In genomic region chr6:154555075-154555677, GRCh38 we compare ENCODE assay signal across 11 cellular contexts. TPM values are rescaled to one million over a fixed set of nuclear protein-coding genes. Genes with fewer than 3 reads are reported as not detected.
DNase-seq lines count a peak whose midpoint lies in the region; ATAC-seq lines count a peak whose summit lies in the region.
"Had no signal": no experiment of that assay in that cellular context is flagged by ENCODE, and none has a peak within 500 bp of the region (broad histone marks: within the 10 kb centered on the region; RNA-seq: fewer than 3 reads in every experiment).

No MANE protein-coding gene starts in this region.

- H3K9me3 Mint-ChIP-seq in activated T-cell treated with anti-CD3 and anti-CD28 coated beads, Interleukin-2, amount 50 U/mL, for 4 hours, result no peaks in the 10 kb centered on the region
- H3K9me3 Mint-ChIP-seq: activated CD4-positive, alpha-beta T cell treated with anti-CD3 and anti-CD28 coated beads, Interleukin-2, amount 10 ng/mL, durations not matched to agents 24 days and 14 days; activated naive CD8-positive, alpha-beta T cell treated with anti-CD3 and anti-CD28 coated beads for 36 hours had no signal

- DNase-seq in AG20443 (ENCODE audit: low spot score), result peak; percentile 26
- peak; percentile 23 for DNase-seq in NCI-H1048 (lab: John Stamatoyannopoulos, UW)
- peak; percentile 26 for DNase-seq in dermis blood vessel endothelial cell
- peak; percentile 13 to 39 for DNase-seq in lung microvascular endothelial cell (ENCODE audit: low read depth in 2 of 2)
- DNase-seq in activated T-cell treated with anti-CD3 and anti-CD28 coated beads, Interleukin-2, amount 50 U/mL, for 4 hours, result no peak
- no peak for DNase-seq in T-helper 2 cell
- no peak for DNase-seq in SKM-1 (lab: John Stamatoyannopoulos, UW; ENCODE audit: unreplicated experiment)
- DNase-seq in NCI-H1105 treated with DMSO at 0.1 percent for 48 hours (lab: John Stamatoyannopoulos, UW), result no peak
- DNase-seq: activated CD4-positive, alpha-beta T cell treated with anti-CD3 and anti-CD28 coated beads, Interleukin-2, amount 10 ng/mL, durations not matched to agents 24 days and 14 days; activated naive CD8-positive, alpha-beta T cell treated with anti-CD3 and anti-CD28 coated beads for 36 hours had no signal

- H3K4me3 Mint-ChIP-seq in activated T-cell treated with anti-CD3 and anti-CD28 coated beads, Interleukin-2, amount 50 U/mL, for 4 hours, result no peak overlapping the region
- H3K4me3 Mint-ChIP-seq: activated CD4-positive, alpha-beta T cell treated with anti-CD3 and anti-CD28 coated beads, Interleukin-2, amount 10 ng/mL, durations not matched to agents 24 days and 14 days; activated naive CD8-positive, alpha-beta T cell treated with anti-CD3 and anti-CD28 coated beads for 36 hours; B cell had no signal

- H3K4me1 Mint-ChIP-seq in activated T-cell treated with anti-CD3 and anti-CD28 coated beads, Interleukin-2, amount 50 U/mL, for 4 hours (ENCODE audit: low read depth), result no peaks in the 10 kb centered on the region
- H3K4me1 Mint-ChIP-seq: activated CD4-positive, alpha-beta T cell treated with anti-CD3 and anti-CD28 coated beads, Interleukin-2, amount 10 ng/mL, durations not matched to agents 24 days and 14 days; activated naive CD8-positive, alpha-beta T cell treated with anti-CD3 and anti-CD28 coated beads for 36 hours; B cell had no signal

- no peak for ATAC-seq in activated T-cell treated with anti-CD3 and anti-CD28 coated beads, Interleukin-2, amount 50 U/mL, for 4 hours

- H3K36me3 Mint-ChIP-seq in activated T-cell treated with anti-CD3 and anti-CD28 coated beads, Interleukin-2, amount 50 U/mL, for 4 hours (ENCODE audit: insufficient read depth), result no peaks in the 10 kb centered on the region
- H3K36me3 Mint-ChIP-seq: activated naive CD8-positive, alpha-beta T cell treated with anti-CD3 and anti-CD28 coated beads for 36 hours had no signal

- H3K27me3 Mint-ChIP-seq in activated T-cell treated with anti-CD3 and anti-CD28 coated beads, Interleukin-2, amount 50 U/mL, for 4 hours (ENCODE audit: low read depth), result peaks cover 8% of the 10 kb centered on the region
- H3K27me3 Mint-ChIP-seq: activated CD4-positive, alpha-beta T cell treated with anti-CD3 and anti-CD28 coated beads, Interleukin-2, amount 10 ng/mL, durations not matched to agents 24 days and 14 days; activated naive CD8-positive, alpha-beta T cell treated with anti-CD3 and anti-CD28 coated beads for 36 hours; B cell had no signal

RNA-seq across cellular contexts. Expression of gene CNKSR3, which starts 44.7 kb away (rescaled TPM):
- total RNA-seq in dermis blood vessel endothelial cell, result 12.1 and 15.5 TPM in 2 replicates
- total RNA-seq in lung microvascular endothelial cell, result 3.5 and 8.1 TPM in 2 replicates
- total RNA-seq in activated T-cell treated with anti-CD3 and anti-CD28 coated beads, Interleukin-2, amount 50 U/mL, for 4 hours, result 1 to 10 TPM in 1 of 3 donors, under 1 TPM in 2; 0.08 to 1.3 (median 0.29) TPM
- total RNA-seq: activated CD4-positive, alpha-beta T cell treated with anti-CD3 and anti-CD28 coated beads, Interleukin-2, amount 10 ng/mL, durations not matched to agents 24 days and 14 days; B cell had no signal

Comparison
In these comparisons a context has a peak if more than half of its experiments do, and no peak if none do; other contexts are left out.
1. DNase-seq: peak in AG20443 (single experiment), NCI-H1048 (single experiment), dermis blood vessel endothelial cell (single experiment) and lung microvascular endothelial cell (2 of 2); none in activated T-cell treated with anti-CD3 and anti-CD28 coated beads, Interleukin-2, amount 50 U/mL, for 4 hours (single experiment), T-helper 2 cell (0 of 5), SKM-1 (single experiment) and NCI-H1105 treated with DMSO at 0.1 percent for 48 hours (single experiment).